ENCODE assay signal across 34 cellular contexts in genomic region chr3:128368626-128369025, GRCh38.
"Had no signal": no experiment of that assay in that cellular context is flagged by ENCODE, and none has a peak within 500 bp of the region (broad histone marks: within the 10 kb centered on the region; RNA-seq: fewer than 3 reads in every experiment).

No MANE protein-coding gene starts in this region.

- H3K4me2 ChIP-seq: neural progenitor cell had no signal

- H3K4me3 ChIP-seq: breast epithelium, colonic mucosa, esophagus squamous epithelium, lung, neural progenitor cell, stomach, tibial artery had no signal

- H3K36me3 ChIP-seq: breast epithelium, colonic mucosa, neural progenitor cell, WERI-Rb-1 had no signal

- H3K9me3 ChIP-seq: breast epithelium, colonic mucosa, esophagus squamous epithelium, stomach, tibial artery had no signal

- H3K9me3 Mint-ChIP-seq: activated CD4-positive, alpha-beta memory T cell treated with anti-CD3 and anti-CD28 coated beads, Interleukin-2, amount 10 ng/mL, durations not matched to agents 7 days and 5 days; activated naive CD4-positive, alpha-beta T cell treated with anti-CD3 and anti-CD28 coated beads, Interleukin-2, amount 50 U/mL, for 24 hours; activated naive CD8-positive, alpha-beta T cell treated with anti-CD3 and anti-CD28 coated beads, Interleukin-2, amount 50 U/mL, for 24 hours; activated T-cell treated with anti-CD3 and anti-CD28 coated beads, Interleukin-2, amount 50 U/mL, for 24 hours; central memory CD8-positive, alpha-beta T cell; natural killer cell; neural progenitor cell; stimulated activated naive B cell treated with anti-CD40 and anti-IgM and Interleukin-4, amounts not matched to agents 10 μg/mL and 1 μg/mL and 100 μg/mL, for 72 hours had no signal

- H2AFZ ChIP-seq: neural progenitor cell had no signal

- H3K27ac ChIP-seq: breast epithelium, colonic mucosa, epithelial cell of prostate, esophagus squamous epithelium, neural progenitor cell, stomach, tibial artery, WERI-Rb-1 had no signal

- DNase-seq: activated CD4-positive, alpha-beta memory T cell treated with anti-CD3 and anti-CD28 coated beads, Interleukin-2, amount 10 ng/mL, durations not matched to agents 7 days and 5 days; activated CD4-positive, alpha-beta T cell treated with anti-CD3 and anti-CD28 coated beads for 48 hours; activated CD8-positive, alpha-beta memory T cell treated with anti-CD3 and anti-CD28 coated beads, Interleukin-2, amount 50 U/mL, for 48 hours; activated naive CD8-positive, alpha-beta T cell treated with anti-CD3 and anti-CD28 coated beads, Interleukin-2, amount 50 U/mL, for 24 hours; activated T-cell treated with anti-CD3 and anti-CD28 coated beads, Interleukin-2, amount 50 U/mL, for 24 hours; amygdala; colonic mucosa; effector CD8-positive, alpha-beta T cell; esophagus squamous epithelium; glutamatergic neuron; hippocampal formation; mesendoderm; natural killer cell; occipital lobe; small intestine; stimulated activated CD4-positive, alpha-beta T cell treated with anti-CD3 and anti-CD28 coated beads, Interleukin-2, amount 100 ng/mL, for 24 hours; stimulated activated naive B cell treated with anti-CD40 and anti-IgM and Interleukin-4, amounts not matched to agents 10 μg/mL and 1 μg/mL and 100 μg/mL, for 72 hours; stomach; SW 1271; T-helper 17 cell; T1000; tibial artery had no signal

- H3K36me3 Mint-ChIP-seq: natural killer cell had no signal

- ATAC-seq: activated CD4-positive, CD25-positive, alpha-beta regulatory T cell treated with anti-CD3 and anti-CD28 coated beads, Interleukin-2, amount 50 U/mL, for 24 hours; activated naive CD8-positive, alpha-beta T cell treated with anti-CD3 and anti-CD28 coated beads, Interleukin-2, amount 50 U/mL, for 24 hours; left lobe of liver; natural killer cell; stimulated activated naive B cell treated with anti-CD40 and anti-IgM and Interleukin-4, amounts not matched to agents 10 μg/mL and 1 μg/mL and 100 μg/mL, for 72 hours; T-helper 17 cell had no signal

- FAIRE-seq: endometrium, frontal cortex, keratinocyte, small intestine had no signal

- H3K27ac Mint-ChIP-seq: activated CD4-positive, alpha-beta memory T cell treated with anti-CD3 and anti-CD28 coated beads, Interleukin-2, amount 10 ng/mL, durations not matched to agents 7 days and 5 days; activated naive CD4-positive, alpha-beta T cell treated with anti-CD3 and anti-CD28 coated beads, Interleukin-2, amount 50 U/mL, for 24 hours; activated naive CD8-positive, alpha-beta T cell treated with anti-CD3 and anti-CD28 coated beads, Interleukin-2, amount 50 U/mL, for 24 hours; activated T-cell treated with anti-CD3 and anti-CD28 coated beads, Interleukin-2, amount 50 U/mL, for 24 hours; natural killer cell; neural progenitor cell; stimulated activated naive B cell treated with anti-CD40 and anti-IgM and Interleukin-4, amounts not matched to agents 10 μg/mL and 1 μg/mL and 100 μg/mL, for 72 hours; T-helper 17 cell had no signal

- H3K27me3 Mint-ChIP-seq: activated CD4-positive, alpha-beta memory T cell treated with anti-CD3 and anti-CD28 coated beads, Interleukin-2, amount 10 ng/mL, durations not matched to agents 7 days and 5 days; activated naive CD4-positive, alpha-beta T cell treated with anti-CD3 and anti-CD28 coated beads, Interleukin-2, amount 50 U/mL, for 24 hours; activated naive CD8-positive, alpha-beta T cell treated with anti-CD3 and anti-CD28 coated beads, Interleukin-2, amount 50 U/mL, for 24 hours; activated T-cell treated with anti-CD3 and anti-CD28 coated beads, Interleukin-2, amount 50 U/mL, for 24 hours; central memory CD8-positive, alpha-beta T cell; stimulated activated naive B cell treated with anti-CD40 and anti-IgM and Interleukin-4, amounts not matched to agents 10 μg/mL and 1 μg/mL and 100 μg/mL, for 72 hours; T-helper 17 cell had no signal

- H3K4me3 Mint-ChIP-seq: activated CD4-positive, alpha-beta memory T cell treated with anti-CD3 and anti-CD28 coated beads, Interleukin-2, amount 10 ng/mL, durations not matched to agents 7 days and 5 days; activated naive CD4-positive, alpha-beta T cell treated with anti-CD3 and anti-CD28 coated beads, Interleukin-2, amount 50 U/mL, for 24 hours; activated naive CD8-positive, alpha-beta T cell treated with anti-CD3 and anti-CD28 coated beads, Interleukin-2, amount 50 U/mL, for 24 hours; activated T-cell treated with anti-CD3 and anti-CD28 coated beads, Interleukin-2, amount 50 U/mL, for 24 hours; central memory CD8-positive, alpha-beta T cell; natural killer cell; neural progenitor cell; stimulated activated naive B cell treated with anti-CD40 and anti-IgM and Interleukin-4, amounts not matched to agents 10 μg/mL and 1 μg/mL and 100 μg/mL, for 72 hours had no signal

- H3K4me1 Mint-ChIP-seq: activated naive CD4-positive, alpha-beta T cell treated with anti-CD3 and anti-CD28 coated beads, Interleukin-2, amount 50 U/mL, for 24 hours had no signal

- H3K27me3 ChIP-seq: breast epithelium, colonic mucosa, esophagus squamous epithelium, neural progenitor cell, stomach, tibial artery had no signal

- H3K4me1 ChIP-seq: breast epithelium, colonic mucosa had no signal

- H3K9ac ChIP-seq: neural progenitor cell had no signal
